ENCODE assay signal across 25 cellular contexts in the genomic region with DNA sequence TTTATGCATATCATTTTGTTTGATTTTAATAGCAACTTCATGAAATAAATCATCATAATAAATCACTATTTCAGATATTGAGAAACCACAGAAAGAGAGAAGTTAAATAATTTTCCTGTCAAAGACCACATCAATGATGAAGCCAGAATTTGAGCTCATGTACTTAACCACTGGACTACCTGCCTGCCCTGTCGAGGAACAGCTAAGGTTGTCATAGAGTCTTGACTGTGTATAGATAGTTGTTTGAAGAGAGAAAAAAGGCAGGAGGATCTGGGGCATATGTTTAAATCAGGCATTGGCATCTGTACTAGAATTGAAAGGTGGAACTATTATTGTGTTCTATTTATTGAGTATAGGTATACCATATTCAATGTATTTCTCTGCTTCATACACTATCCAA. TPM values are rescaled to one million over a fixed set of nuclear protein-coding genes. Genes with fewer than 3 reads are reported as not detected.
DNase-seq lines count a peak whose midpoint lies in the region; ATAC-seq, FAIRE-seq and TF ChIP-seq lines count a peak whose summit lies in the region.
"Had no signal": no experiment of that assay in that cellular context is flagged by ENCODE, and none has a peak within 500 bp of the region (broad histone marks: within the 10 kb centered on the region; RNA-seq: fewer than 3 reads in every experiment).

No MANE protein-coding gene starts in this region.

- peak; percentile 41 for ATAC-seq in activated CD8-positive, alpha-beta T cell treated with anti-CD3 and anti-CD28 coated beads, Interleukin-2, amount 10 ng/mL, durations not matched to agents 7 days and 5 days
- no peak for ATAC-seq in activated CD8-positive, alpha-beta T cell treated with anti-CD3 and anti-CD28 coated beads for 36 hours
- ATAC-seq in T-helper 17 cell, result peak; percentile 66
- no peak for ATAC-seq in GM21526 (IDR thresholded peaks at IDR 0.05; ENCODE audit: low FRiP score, unreplicated experiment)
- ATAC-seq: A549; CD8-positive, alpha-beta T cell; GM12878 had no signal

- peaks cover 35% of the 10 kb centered on the region for H3K36me3 Mint-ChIP-seq in activated CD8-positive, alpha-beta T cell treated with anti-CD3 and anti-CD28 coated beads, Interleukin-2, amount 10 ng/mL, durations not matched to agents 7 days and 5 days (ENCODE audit: low read depth)
- no peaks in the 10 kb centered on the region for H3K36me3 Mint-ChIP-seq in activated CD8-positive, alpha-beta T cell treated with anti-CD3 and anti-CD28 coated beads for 36 hours (ENCODE audit: low read depth)
- no peaks in the 10 kb centered on the region for H3K36me3 Mint-ChIP-seq in T-helper 17 cell (ENCODE audit: low read depth)
- H3K36me3 Mint-ChIP-seq: CD8-positive, alpha-beta T cell had no signal

- no peak overlapping the region for H3K4me3 ChIP-seq in smooth muscle cell
- no peak overlapping the region for H3K4me3 ChIP-seq in small intestine (ENCODE audit: low read depth in 1 of 2, low read length in 2 of 2)
- H3K4me3 ChIP-seq: A549; BLaER1 treated with 17β-estradiol and CSF1 and Interleukin-3, amounts not matched to agents 10 nM and 100 nM; GM12878 had no signal

- H3K4me1 ChIP-seq in smooth muscle cell (ENCODE audit: low read depth) (peaks cover 10% of the 10 kb centered on the region), small intestine (ENCODE audit: control insufficient read depth in 2 of 2, insufficient read depth in 1 of 2, low read depth in 1 of 2, low read length in 1 of 2) (no peaks in the 10 kb centered on the region)
- H3K4me1 ChIP-seq: A549 had no signal

- peak overlapping the region; percentile 41 for H3K27ac Mint-ChIP-seq in activated CD8-positive, alpha-beta T cell treated with anti-CD3 and anti-CD28 coated beads, Interleukin-2, amount 10 ng/mL, durations not matched to agents 7 days and 5 days
- H3K27ac Mint-ChIP-seq in activated CD8-positive, alpha-beta T cell treated with anti-CD3 and anti-CD28 coated beads for 36 hours, result no peak overlapping the region
- no peak overlapping the region for H3K27ac Mint-ChIP-seq in T-helper 17 cell
- H3K27ac Mint-ChIP-seq: B cell; CD4-positive, alpha-beta T cell; CD8-positive, alpha-beta T cell had no signal

- no peaks in the 10 kb centered on the region for H3F3A ChIP-seq in smooth muscle cell (ENCODE audit: low read depth)

- CTCF ChIA-PET in activated CD8-positive, alpha-beta T cell treated with anti-CD3 and anti-CD28 coated beads, Interleukin-2, amount 10 ng/mL, durations not matched to agents 7 days and 5 days (lab: Charles Lee), result interaction anchor here (0.9 to 10.8 kb wide), 9 partner anchors 8 to 235 kb away, joined by 3 to 152 read pairs (median 5); partner anchors contain the start of gene CDKN2B
- CTCF ChIA-PET in activated CD8-positive, alpha-beta T cell treated with anti-CD3 and anti-CD28 coated beads for 36 hours (lab: Charles Lee), result interaction anchor here (1.3 to 1.6 kb wide), 3 partner anchors 38 to 233 kb away, joined by 5 to 7 read pairs (median 5); partner anchors contain the start of gene CDKN2B

- peaks cover 13% of the 10 kb centered on the region for H3K27me3 Mint-ChIP-seq in activated CD8-positive, alpha-beta T cell treated with anti-CD3 and anti-CD28 coated beads, Interleukin-2, amount 10 ng/mL, durations not matched to agents 7 days and 5 days (ENCODE audit: low read depth)
- peaks cover 5% of the 10 kb centered on the region for H3K27me3 Mint-ChIP-seq in activated CD8-positive, alpha-beta T cell treated with anti-CD3 and anti-CD28 coated beads for 36 hours
- no peaks in the 10 kb centered on the region for H3K27me3 Mint-ChIP-seq in T-helper 17 cell
- H3K27me3 Mint-ChIP-seq: B cell had no signal

- POLR2A ChIA-PET in activated CD8-positive, alpha-beta T cell treated with anti-CD3 and anti-CD28 coated beads, Interleukin-2, amount 10 ng/mL, durations not matched to agents 7 days and 5 days (lab: Charles Lee), result no interaction called here
- POLR2A ChIA-PET in activated CD8-positive, alpha-beta T cell treated with anti-CD3 and anti-CD28 coated beads for 36 hours (lab: Charles Lee), result no interaction called here

- no peaks in the 10 kb centered on the region for H4K20me1 ChIP-seq in smooth muscle cell (ENCODE audit: low read depth)
- H4K20me1 ChIP-seq: BLaER1 treated with 17β-estradiol and CSF1 and Interleukin-3, amounts not matched to agents 10 nM and 100 nM had no signal

- no peak overlapping the region for H3K9ac ChIP-seq in smooth muscle cell (ENCODE audit: low read depth)
- H3K9ac ChIP-seq: BLaER1 treated with 17β-estradiol and CSF1 and Interleukin-3, amounts not matched to agents 10 nM and 100 nM had no signal

- peaks cover 96% of the 10 kb centered on the region for H3K36me3 ChIP-seq in KOPT-K1 (ENCODE audit: insufficient read depth, low read length)
- no peaks in the 10 kb centered on the region for H3K36me3 ChIP-seq in smooth muscle cell (ENCODE audit: low read depth)
- H3K36me3 ChIP-seq in small intestine (ENCODE audit: control insufficient read depth in 2 of 2, insufficient read depth in 2 of 2, low read length in 2 of 2), result no peaks in the 10 kb centered on the region
- H3K36me3 ChIP-seq: BLaER1 treated with 17β-estradiol and CSF1 and Interleukin-3, amounts not matched to agents 10 nM and 100 nM had no signal

- DNase-seq in activated CD8-positive, alpha-beta T cell treated with anti-CD3 and anti-CD28 coated beads, Interleukin-2, amount 10 ng/mL, durations not matched to agents 7 days and 5 days, result no peak
- DNase-seq in activated CD8-positive, alpha-beta T cell treated with anti-CD3 and anti-CD28 coated beads for 36 hours, result no peak
- DNase-seq in T-helper 17 cell (no peak), smooth muscle cell (lab: John Stamatoyannopoulos, UW; ENCODE audit: unreplicated experiment) (no peak), GDM1 (lab: John Stamatoyannopoulos, UW) (no peak), small intestine (no peak)
- DNase-seq: AML-193; Caco-2; Calu3; CD4-positive, alpha-beta T cell; CD8-positive, alpha-beta T cell; DMS79 treated with DMSO at 0.1 percent for 48 hours had no signal

- H3K4me1 Mint-ChIP-seq in activated CD8-positive, alpha-beta T cell treated with anti-CD3 and anti-CD28 coated beads, Interleukin-2, amount 10 ng/mL, durations not matched to agents 7 days and 5 days (ENCODE audit: low read depth), result peaks cover 70% of the 10 kb centered on the region
- peaks cover 26% of the 10 kb centered on the region for H3K4me1 Mint-ChIP-seq in activated CD8-positive, alpha-beta T cell treated with anti-CD3 and anti-CD28 coated beads for 36 hours (ENCODE audit: low read depth)
- H3K4me1 Mint-ChIP-seq in T-helper 17 cell, result peaks cover 30% of the 10 kb centered on the region

- H3K9me3 Mint-ChIP-seq in activated CD8-positive, alpha-beta T cell treated with anti-CD3 and anti-CD28 coated beads, Interleukin-2, amount 10 ng/mL, durations not matched to agents 7 days and 5 days (ENCODE audit: insufficient read depth), result no peaks in the 10 kb centered on the region
- H3K9me3 Mint-ChIP-seq in activated CD8-positive, alpha-beta T cell treated with anti-CD3 and anti-CD28 coated beads for 36 hours, result no peaks in the 10 kb centered on the region
- H3K9me3 Mint-ChIP-seq: CD4-positive, alpha-beta T cell; CD8-positive, alpha-beta T cell had no signal

- H3K27me3 ChIP-seq in smooth muscle cell (ENCODE audit: low read depth), result no peaks in the 10 kb centered on the region
- no peaks in the 10 kb centered on the region for H3K27me3 ChIP-seq in small intestine (ENCODE audit: control insufficient read depth in 2 of 2, insufficient read depth in 2 of 2, low read length in 2 of 2)
- H3K27me3 ChIP-seq: BLaER1 treated with 17β-estradiol and CSF1 and Interleukin-3, amounts not matched to agents 10 nM and 100 nM had no signal

- H2AFZ ChIP-seq in smooth muscle cell (ENCODE audit: low read depth), result no peak overlapping the region

- TF ChIP-seq CTCF in activated CD8-positive, alpha-beta T cell treated with anti-CD3 and anti-CD28 coated beads for 36 hours (IDR thresholded peaks at IDR 0.05), result no peak
- TF ChIP-seq CTCF in smooth muscle cell (IDR thresholded peaks at IDR 0.05; ENCODE audit: borderline replicate concordance, insufficient read depth, poor library complexity, severe bottlenecking), result no peak

- no peaks in the 10 kb centered on the region for H3K9me3 ChIP-seq in KOPT-K1 (ENCODE audit: insufficient read depth, low read length, poor library complexity, severe bottlenecking)
- H3K9me3 ChIP-seq in T-helper 17 cell (ENCODE audit: control insufficient read depth, low read length, poor library complexity, severe bottlenecking), result no peaks in the 10 kb centered on the region
- no peaks in the 10 kb centered on the region for H3K9me3 ChIP-seq in smooth muscle cell (replicated peaks; ENCODE audit: low read depth)
- H3K9me3 ChIP-seq in small intestine (ENCODE audit: control insufficient read depth, low read depth), result no peaks in the 10 kb centered on the region
- H3K9me3 ChIP-seq: A549; BLaER1 treated with 17β-estradiol and CSF1 and Interleukin-3, amounts not matched to agents 10 nM and 100 nM; Caco-2 had no signal

- H3K79me2 ChIP-seq in smooth muscle cell (ENCODE audit: low read depth), result no peaks in the 10 kb centered on the region

- no peak for FAIRE-seq in small intestine (lab: Jason Lieb, UNC)
- FAIRE-seq: A549, D721Med, G401.6, GM12878, GM12892, GM18507 had no signal

- intact Hi-C loops in activated CD8-positive, alpha-beta T cell treated with anti-CD3 and anti-CD28 coated beads for 36 hours (cut with micrococcal nuclease), result no loop called here

- H3K4me2 ChIP-seq in smooth muscle cell, result no peak overlapping the region
- H3K4me2 ChIP-seq: A549 had no signal

- 86% methylated on average over 1 of the region's 1 CpG for WGBS in smooth muscle cell (ENCODE audit: low lambda C conversion rate)
- 53 to 63% (median 56%) methylated on average over 1 of the region's 1 CpG for WGBS in small intestine, 3 donors

- H3K4me3 Mint-ChIP-seq in activated CD8-positive, alpha-beta T cell treated with anti-CD3 and anti-CD28 coated beads, Interleukin-2, amount 10 ng/mL, durations not matched to agents 7 days and 5 days, result peak overlapping the region; percentile 12
- H3K4me3 Mint-ChIP-seq in activated CD8-positive, alpha-beta T cell treated with anti-CD3 and anti-CD28 coated beads for 36 hours, result no peak overlapping the region
- no peak overlapping the region for H3K4me3 Mint-ChIP-seq in T-helper 17 cell
- H3K4me3 Mint-ChIP-seq: B cell; CD4-positive, alpha-beta T cell; CD8-positive, alpha-beta T cell had no signal

- H3K27ac ChIP-seq in KOPT-K1 (ENCODE audit: low read depth, low read length, poor library complexity, severe bottlenecking), result peak overlapping the region; percentile 17
- H3K27ac ChIP-seq in smooth muscle cell (ENCODE audit: low read depth), result peak overlapping the region; percentile 11
- no peak overlapping the region for H3K27ac ChIP-seq in small intestine (ENCODE audit: low read depth in 1 of 2, low read length in 1 of 2)
- H3K27ac ChIP-seq: 22Rv1; A549; BLaER1 treated with 17β-estradiol and CSF1 and Interleukin-3, amounts not matched to agents 10 nM and 100 nM; C4-2B had no signal

RNA-seq across cellular contexts. Expression of gene CDKN2B, which starts 37.1 kb away (rescaled TPM):
- total RNA-seq in activated CD8-positive, alpha-beta T cell treated with anti-CD3 and anti-CD28 coated beads, Interleukin-2, amount 10 ng/mL, durations not matched to agents 7 days and 5 days, result 1 to 10 TPM; 2.3 to 3.1 TPM
- total RNA-seq in activated CD8-positive, alpha-beta T cell treated with anti-CD3 and anti-CD28 coated beads for 36 hours, result not detected
- total RNA-seq in T-helper 17 cell (1 to 10 TPM; 1.7 to 2.0 TPM), smooth muscle cell (184 and 192 TPM in 2 replicates)
- polyA plus RNA-seq in smooth muscle cell (116 and 157 TPM in 2 replicates), small intestine (10 to 100 TPM; 12.8 to 81.4 (median 72.7) TPM)
- total RNA-seq: A172; CD4-positive, alpha-beta T cell; CD8-positive, alpha-beta T cell had no signal
- polyA plus RNA-seq: A549 had no signal

RNA-seq across cellular contexts. Expression of gene CDKN2B-AS1, which starts 51.7 kb away (rescaled TPM):
- total RNA-seq in activated CD8-positive, alpha-beta T cell treated with anti-CD3 and anti-CD28 coated beads, Interleukin-2, amount 10 ng/mL, durations not matched to agents 7 days and 5 days, result 1 to 10 TPM; 6.4 to 6.9 TPM
- under 1 TPM; 0.41 to 0.81 TPM for total RNA-seq in activated CD8-positive, alpha-beta T cell treated with anti-CD3 and anti-CD28 coated beads for 36 hours
- total RNA-seq in T-helper 17 cell (1 to 10 TPM; 1.6 to 1.7 TPM), smooth muscle cell (23.7 and 38.5 TPM in 2 replicates)
- polyA plus RNA-seq in smooth muscle cell (31.7 and 32.7 TPM in 2 replicates), small intestine (1 to 10 TPM; 1.3 to 8.7 (median 8.4) TPM)
- total RNA-seq: A172 had no signal
- polyA plus RNA-seq: A549 had no signal

RNA-seq across cellular contexts. Expression of gene CDKN2A, which starts 52.1 kb away (rescaled TPM):
- 10 to 100 TPM; 32.9 to 39.7 TPM for total RNA-seq in activated CD8-positive, alpha-beta T cell treated with anti-CD3 and anti-CD28 coated beads, Interleukin-2, amount 10 ng/mL, durations not matched to agents 7 days and 5 days
- total RNA-seq in activated CD8-positive, alpha-beta T cell treated with anti-CD3 and anti-CD28 coated beads for 36 hours, result 1 to 10 TPM; 2.1 to 2.5 TPM
- total RNA-seq in T-helper 17 cell, result 1 to 10 TPM; 4.9 to 5.7 TPM
- 66.3 and 69.4 TPM in 2 replicates for total RNA-seq in smooth muscle cell
- polyA plus RNA-seq in smooth muscle cell, result 77.5 and 146 TPM in 2 replicates
- polyA plus RNA-seq in small intestine, result 1 to 10 TPM in 1 of 3 donors, under 1 TPM in 1, not detected in 1; 0.30 to 2.7 TPM
- total RNA-seq: A172 had no signal
- polyA plus RNA-seq: A549 had no signal

Comparison
In these comparisons a context has a peak if more than half of its experiments do, and no peak if none do; other contexts are left out.
1. ATAC-seq: peak in activated CD8-positive, alpha-beta T cell treated with anti-CD3 and anti-CD28 coated beads, Interleukin-2, amount 10 ng/mL, durations not matched to agents 7 days and 5 days (single experiment) and T-helper 17 cell (single experiment); none in activated CD8-positive, alpha-beta T cell treated with anti-CD3 and anti-CD28 coated beads for 36 hours (single experiment) and GM21526 (single experiment).
2. RNA of gene CDKN2A, which starts 52.1 kb away (total RNA-seq): 66.3 to 69.4 TPM in smooth muscle cell and 32.9 to 39.7 TPM in activated CD8-positive, alpha-beta T cell treated with anti-CD3 and anti-CD28 coated beads, Interleukin-2, amount 10 ng/mL, durations not matched to agents 7 days and 5 days; 4.9 to 5.7 TPM in T-helper 17 cell and 2.1 to 2.5 TPM in activated CD8-positive, alpha-beta T cell treated with anti-CD3 and anti-CD28 coated beads for 36 hours; every median in the first group is over 4 times any median in the second.
3. H3K27ac ChIP-seq: peak in KOPT-K1 (single experiment) and smooth muscle cell (single experiment); none in small intestine (0 of 2).
4. RNA of gene CDKN2B, which starts 37.1 kb away (total RNA-seq): 184 to 192 TPM in smooth muscle cell; 2.3 to 3.1 TPM in activated CD8-positive, alpha-beta T cell treated with anti-CD3 and anti-CD28 coated beads, Interleukin-2, amount 10 ng/mL, durations not matched to agents 7 days and 5 days, 1.7 to 2.0 TPM in T-helper 17 cell and not detected in activated CD8-positive, alpha-beta T cell treated with anti-CD3 and anti-CD28 coated beads for 36 hours; every median in the first group is over 10 times any median in the second.